In the genomic region with DNA sequence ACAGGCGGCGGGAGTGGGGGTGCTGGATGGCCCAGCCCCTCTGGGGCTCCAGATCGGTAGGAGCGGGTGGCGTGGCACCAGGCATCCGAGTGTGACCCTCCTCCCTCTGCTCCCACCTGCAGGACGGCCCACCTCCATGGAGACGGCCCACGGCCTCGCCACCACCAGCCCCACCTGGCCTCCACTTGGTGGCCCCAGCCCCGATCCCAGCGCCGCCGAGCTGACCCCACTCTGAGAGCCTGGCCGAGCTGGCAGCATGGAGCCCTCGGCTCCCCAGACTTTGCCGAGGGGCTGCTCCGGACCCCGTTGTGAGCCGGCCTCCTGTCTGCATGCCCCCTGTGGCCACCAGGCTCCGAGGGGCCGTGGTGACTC, we compare ENCODE assay signal across 1 cellular context.
TF ChIP-seq lines count a peak whose summit lies in the region.

No MANE protein-coding gene starts in this region.

TF ChIP-seq in IMR-90, 13 proteins besides CTCF, POLR2A, EP300 and RAD21 (continued from another document):
- TF ChIP-seq RFX5 (IDR thresholded peaks at IDR 0.05; ENCODE audit: low read depth, low read length) (no peak), FOS (IDR thresholded peaks at IDR 0.05; ENCODE audit: low read depth, low read length) (no peak), NFE2L2 (IDR thresholded peaks at IDR 0.05; ENCODE audit: low read depth, low read length) (no peak), SMC3 (IDR thresholded peaks at IDR 0.05; ENCODE audit: low read depth, low read length) (no peak), RCOR1 (IDR thresholded peaks at IDR 0.05; ENCODE audit: insufficient replicate concordance, low read length) (no peak), CEBPB (IDR thresholded peaks at IDR 0.05; ENCODE audit: low read depth, low read length) (no peak), MAZ (IDR thresholded peaks at IDR 0.05; ENCODE audit: borderline replicate concordance, low read depth, low read length) (no peak)
- TF ChIP-seq, protein P1, sequence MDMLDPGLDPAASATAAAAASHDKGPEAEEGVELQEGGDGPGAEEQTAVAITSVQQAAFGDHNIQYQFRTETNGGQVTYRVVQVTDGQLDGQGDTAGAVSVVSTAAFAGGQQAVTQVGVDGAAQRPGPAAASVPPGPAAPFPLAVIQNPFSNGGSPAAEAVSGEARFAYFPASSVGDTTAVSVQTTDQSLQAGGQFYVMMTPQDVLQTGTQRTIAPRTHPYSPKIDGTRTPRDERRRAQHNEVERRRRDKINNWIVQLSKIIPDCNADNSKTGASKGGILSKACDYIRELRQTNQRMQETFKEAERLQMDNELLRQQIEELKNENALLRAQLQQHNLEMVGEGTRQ (IDR thresholded peaks at IDR 0.05; ENCODE audit: low read depth, low read length): no peak
